ENCODE assay signal across 1 cellular context in the genomic region with DNA sequence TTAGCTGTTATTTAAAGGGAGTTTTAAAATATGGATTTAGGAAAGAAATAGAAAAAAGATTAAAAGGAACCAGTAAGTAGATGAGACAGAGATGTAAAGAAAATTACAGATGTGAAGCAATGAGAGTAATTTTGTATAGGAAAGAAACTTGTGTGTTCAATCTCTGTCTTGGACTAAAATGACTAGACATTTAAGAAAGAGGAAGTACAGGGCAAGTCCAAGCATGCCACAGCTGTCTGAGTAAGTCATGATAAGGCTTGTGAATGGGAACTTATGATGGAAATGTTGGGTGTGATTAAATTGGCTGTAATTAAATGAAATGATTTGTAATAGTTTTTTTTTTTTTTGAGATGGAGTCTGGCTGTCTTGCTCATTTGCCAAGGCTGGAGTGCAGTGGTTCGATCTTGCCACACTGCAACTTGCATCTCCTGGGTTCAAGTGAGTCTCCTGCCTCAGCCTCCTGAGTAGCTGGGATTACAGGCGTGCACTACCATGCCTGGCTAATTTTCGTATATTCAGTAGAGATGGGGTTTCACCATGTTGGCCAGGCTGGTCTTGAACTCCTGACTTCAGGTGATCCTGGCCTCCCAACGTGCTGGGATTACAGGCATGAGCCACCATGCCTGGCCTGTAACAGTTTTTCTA.
TF ChIP-seq lines count a peak whose summit lies in the region.

No MANE protein-coding gene starts in this region.

TF ChIP-seq in HepG2, 621 proteins besides CTCF, POLR2A, EP300 and RAD21:
- TF ChIP-seq ZNF724P (CRISPR knock-in tag; IDR thresholded peaks at IDR 0.05; ENCODE audit: borderline replicate concordance), result peak; percentile 77; the same call in 1 of the 2 replicates
- TF ChIP-seq, protein P1, sequence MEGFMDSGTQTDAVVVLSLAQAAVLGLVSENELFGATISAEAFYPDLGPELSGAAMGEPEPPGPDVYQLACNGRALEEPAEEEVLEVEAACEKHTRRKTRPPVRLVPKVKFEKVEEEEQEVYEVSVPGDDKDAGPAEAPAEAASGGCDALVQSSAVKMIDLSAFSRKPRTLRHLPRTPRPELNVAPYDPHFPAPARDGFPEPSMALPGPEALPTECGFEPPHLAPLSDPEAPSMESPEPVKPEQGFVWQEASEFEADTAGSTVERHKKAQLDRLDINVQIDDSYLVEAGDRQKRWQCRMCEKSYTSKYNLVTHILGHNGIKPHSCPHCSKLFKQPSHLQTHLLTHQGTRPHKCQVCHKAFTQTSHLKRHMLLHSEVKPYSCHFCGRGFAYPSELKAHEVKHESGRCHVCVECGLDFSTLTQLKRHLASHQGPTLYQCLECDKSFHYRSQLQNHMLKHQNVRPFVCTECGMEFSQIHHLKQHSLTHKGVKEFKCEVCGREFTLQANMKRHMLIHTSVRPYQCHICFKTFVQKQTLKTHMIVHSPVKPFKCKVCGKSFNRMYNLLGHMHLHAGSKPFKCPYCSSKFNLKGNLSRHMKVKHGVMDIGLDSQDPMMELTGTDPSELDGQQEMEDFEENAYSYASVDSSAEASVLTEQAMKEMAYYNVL (CRISPR knock-in tag; IDR thresholded peaks at IDR 0.05; ENCODE audit: borderline replicate concordance), result no peak
